In the genomic region with DNA sequence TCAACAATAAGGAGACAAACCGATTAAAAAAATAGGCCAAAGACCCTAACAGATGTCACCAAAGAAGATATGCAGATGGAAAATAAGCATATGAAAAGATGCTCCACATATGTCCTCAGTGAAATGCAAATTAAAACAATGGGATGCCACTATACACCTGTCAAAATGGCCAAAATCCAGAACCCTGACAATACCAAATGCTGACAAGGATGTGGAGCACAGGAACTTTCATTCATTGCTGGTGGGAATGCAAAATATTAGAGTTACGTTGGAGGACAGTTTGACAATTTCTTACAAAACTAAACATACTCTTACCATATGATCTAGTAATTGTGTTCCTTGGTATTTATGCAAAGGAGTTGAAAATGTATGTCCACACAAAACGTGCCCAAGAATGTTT, we compare ENCODE assay signal across 1 cellular context.
TF ChIP-seq lines count a peak whose summit lies in the region.

No MANE protein-coding gene starts in this region.

TF ChIP-seq in HCT116, 20 proteins besides CTCF, POLR2A, EP300 and RAD21 (continued from another document):
- no peak for TF ChIP-seq ATF3 (IDR thresholded peaks at IDR 0.05)
- no peak for TF ChIP-seq TCF7L2 (IDR thresholded peaks at IDR 0.05; ENCODE audit: borderline replicate concordance, extremely low read depth, insufficient read depth, insufficient read length)
- TF ChIP-seq SRF (IDR thresholded peaks at IDR 0.05; ENCODE audit: low read depth): no peak
- TF ChIP-seq CBX3 (IDR thresholded peaks at IDR 0.05; ENCODE audit: low read depth): no peak
- TF ChIP-seq, protein P1, sequence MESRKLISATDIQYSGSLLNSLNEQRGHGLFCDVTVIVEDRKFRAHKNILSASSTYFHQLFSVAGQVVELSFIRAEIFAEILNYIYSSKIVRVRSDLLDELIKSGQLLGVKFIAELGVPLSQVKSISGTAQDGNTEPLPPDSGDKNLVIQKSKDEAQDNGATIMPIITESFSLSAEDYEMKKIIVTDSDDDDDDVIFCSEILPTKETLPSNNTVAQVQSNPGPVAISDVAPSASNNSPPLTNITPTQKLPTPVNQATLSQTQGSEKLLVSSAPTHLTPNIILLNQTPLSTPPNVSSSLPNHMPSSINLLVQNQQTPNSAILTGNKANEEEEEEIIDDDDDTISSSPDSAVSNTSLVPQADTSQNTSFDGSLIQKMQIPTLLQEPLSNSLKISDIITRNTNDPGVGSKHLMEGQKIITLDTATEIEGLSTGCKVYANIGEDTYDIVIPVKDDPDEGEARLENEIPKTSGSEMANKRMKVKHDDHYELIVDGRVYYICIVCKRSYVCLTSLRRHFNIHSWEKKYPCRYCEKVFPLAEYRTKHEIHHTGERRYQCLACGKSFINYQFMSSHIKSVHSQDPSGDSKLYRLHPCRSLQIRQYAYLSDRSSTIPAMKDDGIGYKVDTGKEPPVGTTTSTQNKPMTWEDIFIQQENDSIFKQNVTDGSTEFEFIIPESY (IDR thresholded peaks at IDR 0.05; ENCODE audit: extremely low read depth, insufficient replicate concordance, low read length): no peak
- no peak for TF ChIP-seq EZH2phosphoT487 (IDR thresholded peaks at IDR 0.05; ENCODE audit: borderline replicate concordance)
- no peak for TF ChIP-seq ZNF274 (IDR thresholded peaks at IDR 0.05; ENCODE audit: low read depth, low read length)
- TF ChIP-seq ELF1 (IDR thresholded peaks at IDR 0.05; ENCODE audit: borderline replicate concordance, low read depth): no peak
- no peak for TF ChIP-seq JUND (IDR thresholded peaks at IDR 0.05)
- no peak for TF ChIP-seq SIN3A (IDR thresholded peaks at IDR 0.05; ENCODE audit: low read depth)
- TF ChIP-seq EZH2 (IDR thresholded peaks at IDR 0.05): no peak
- TF ChIP-seq, protein P2, sequence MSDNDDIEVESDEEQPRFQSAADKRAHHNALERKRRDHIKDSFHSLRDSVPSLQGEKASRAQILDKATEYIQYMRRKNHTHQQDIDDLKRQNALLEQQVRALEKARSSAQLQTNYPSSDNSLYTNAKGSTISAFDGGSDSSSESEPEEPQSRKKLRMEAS (IDR thresholded peaks at IDR 0.05): no peak
- TF ChIP-seq FOSL1 (IDR thresholded peaks at IDR 0.05; ENCODE audit: low read depth): no peak
- TF ChIP-seq POLR2AphosphoS5 (IDR thresholded peaks at IDR 0.05; ENCODE audit: low read depth, low read length): no peak
